ENCODE assay signal across 20 cellular contexts in the genomic region with DNA sequence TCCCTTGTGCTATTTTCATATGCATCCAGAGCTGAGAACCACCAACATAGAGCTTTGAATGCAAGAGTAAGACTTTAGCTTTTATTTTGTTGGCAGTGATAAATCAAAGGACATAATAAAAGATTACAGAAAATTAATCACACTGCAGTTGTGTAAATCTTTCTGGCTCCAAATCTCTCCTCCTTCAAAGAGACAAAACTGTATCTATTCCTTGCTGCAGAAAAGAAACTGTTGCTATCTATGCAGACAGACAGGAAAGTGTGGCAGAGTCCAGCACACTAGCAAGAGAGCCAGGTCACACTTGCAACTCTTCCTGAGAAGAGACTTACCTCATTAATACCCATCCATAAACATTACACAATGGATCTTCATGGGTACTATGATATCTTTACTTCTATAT.
"Had no signal": no experiment of that assay in that cellular context is flagged by ENCODE, and none has a peak within 500 bp of the region (broad histone marks: within the 10 kb centered on the region; RNA-seq: fewer than 3 reads in every experiment).

No MANE protein-coding gene starts in this region.

- H3K4me3 ChIP-seq: gastrocnemius medialis, heart left ventricle, ovary, psoas muscle, skin epidermis, transverse colon, vagina had no signal

- H3K27ac ChIP-seq: gastrocnemius medialis, heart left ventricle, ovary, psoas muscle, skin epidermis, transverse colon, vagina had no signal

- ATAC-seq: activated CD8-positive, alpha-beta memory T cell treated with anti-CD3 and anti-CD28 coated beads, Interleukin-2, amount 10 ng/mL, durations not matched to agents 7 days and 5 days; activated T-helper 17 cell treated with anti-CD3 and anti-CD28 coated beads, Interleukin-2, amount 50 U/mL, for 72 hours; gastrocnemius medialis; heart left ventricle; naive thymus-derived CD4-positive, alpha-beta T cell; psoas muscle; right cardiac atrium had no signal

- H3K9me3 Mint-ChIP-seq: activated B cell treated with CpG ODN at 0.5 μM for 24 hours; activated CD4-positive, alpha-beta memory T cell treated with anti-CD3 and anti-CD28 coated beads for 36 hours; activated naive CD8-positive, alpha-beta T cell treated with anti-CD3 and anti-CD28 coated beads for 36 hours; activated T-helper 17 cell treated with anti-CD3 and anti-CD28 coated beads, Interleukin-2, amount 50 U/mL, for 72 hours; naive thymus-derived CD4-positive, alpha-beta T cell; stimulated activated naive CD8-positive, alpha-beta T cell treated with anti-CD3 and anti-CD28 coated beads, Interleukin-15, Interleukin-2, amounts not matched to agents 100 ng/mL and 50 ng/mL, for 24 hours had no signal

- H3K36me3 Mint-ChIP-seq: activated CD4-positive, alpha-beta memory T cell treated with anti-CD3 and anti-CD28 coated beads for 36 hours; activated CD8-positive, alpha-beta memory T cell treated with anti-CD3 and anti-CD28 coated beads, Interleukin-2, amount 10 ng/mL, durations not matched to agents 7 days and 5 days; activated naive CD8-positive, alpha-beta T cell treated with anti-CD3 and anti-CD28 coated beads for 36 hours had no signal

- H3K27ac Mint-ChIP-seq: activated B cell treated with CpG ODN at 0.5 μM for 24 hours; activated CD4-positive, alpha-beta memory T cell treated with anti-CD3 and anti-CD28 coated beads for 36 hours; activated CD8-positive, alpha-beta memory T cell treated with anti-CD3 and anti-CD28 coated beads, Interleukin-2, amount 10 ng/mL, durations not matched to agents 7 days and 5 days; activated naive CD8-positive, alpha-beta T cell treated with anti-CD3 and anti-CD28 coated beads for 36 hours; activated T-helper 17 cell treated with anti-CD3 and anti-CD28 coated beads, Interleukin-2, amount 50 U/mL, for 72 hours; stimulated activated naive CD8-positive, alpha-beta T cell treated with anti-CD3 and anti-CD28 coated beads, Interleukin-15, Interleukin-2, amounts not matched to agents 100 ng/mL and 50 ng/mL, for 24 hours had no signal

- H3K36me3 ChIP-seq: gastrocnemius medialis, heart left ventricle, ovary, transverse colon, vagina had no signal

- H3K27me3 ChIP-seq: gastrocnemius medialis, heart left ventricle, ovary, transverse colon, vagina had no signal

- H3K27me3 Mint-ChIP-seq: activated B cell treated with CpG ODN at 0.5 μM for 24 hours; activated CD4-positive, alpha-beta memory T cell treated with anti-CD3 and anti-CD28 coated beads for 36 hours; activated CD8-positive, alpha-beta memory T cell treated with anti-CD3 and anti-CD28 coated beads, Interleukin-2, amount 10 ng/mL, durations not matched to agents 7 days and 5 days; activated naive CD8-positive, alpha-beta T cell treated with anti-CD3 and anti-CD28 coated beads for 36 hours; activated T-helper 17 cell treated with anti-CD3 and anti-CD28 coated beads, Interleukin-2, amount 50 U/mL, for 72 hours; naive thymus-derived CD4-positive, alpha-beta T cell; stimulated activated naive CD8-positive, alpha-beta T cell treated with anti-CD3 and anti-CD28 coated beads, Interleukin-15, Interleukin-2, amounts not matched to agents 100 ng/mL and 50 ng/mL, for 24 hours had no signal

- DNase-seq: activated B cell treated with CpG ODN at 0.5 μM for 24 hours; activated CD4-positive, alpha-beta memory T cell treated with anti-CD3 and anti-CD28 coated beads for 36 hours; activated CD4-positive, alpha-beta T cell treated with anti-CD3 and anti-CD28 coated beads for 4 hours; activated CD8-positive, alpha-beta memory T cell treated with anti-CD3 and anti-CD28 coated beads, Interleukin-2, amount 10 ng/mL, durations not matched to agents 7 days and 5 days; activated naive CD4-positive, alpha-beta T cell; activated naive CD8-positive, alpha-beta T cell treated with anti-CD3 and anti-CD28 coated beads for 36 hours; amniotic stem cell; erythroblast; gastrocnemius medialis; heart left ventricle; mesenchymal stem cell; naive thymus-derived CD4-positive, alpha-beta T cell; ovary; psoas muscle; right cardiac atrium; transverse colon had no signal

- H3K4me3 Mint-ChIP-seq: activated B cell treated with CpG ODN at 0.5 μM for 24 hours; activated CD4-positive, alpha-beta memory T cell treated with anti-CD3 and anti-CD28 coated beads for 36 hours; activated CD8-positive, alpha-beta memory T cell treated with anti-CD3 and anti-CD28 coated beads, Interleukin-2, amount 10 ng/mL, durations not matched to agents 7 days and 5 days; activated naive CD8-positive, alpha-beta T cell treated with anti-CD3 and anti-CD28 coated beads for 36 hours; activated T-helper 17 cell treated with anti-CD3 and anti-CD28 coated beads, Interleukin-2, amount 50 U/mL, for 72 hours; naive thymus-derived CD4-positive, alpha-beta T cell; stimulated activated naive CD8-positive, alpha-beta T cell treated with anti-CD3 and anti-CD28 coated beads, Interleukin-15, Interleukin-2, amounts not matched to agents 100 ng/mL and 50 ng/mL, for 24 hours had no signal

- H3K9me3 ChIP-seq: gastrocnemius medialis, heart left ventricle, ovary, psoas muscle, transverse colon, vagina had no signal

- H3K4me1 Mint-ChIP-seq: activated CD8-positive, alpha-beta memory T cell treated with anti-CD3 and anti-CD28 coated beads, Interleukin-2, amount 10 ng/mL, durations not matched to agents 7 days and 5 days had no signal
